ENCODE assay signal across 30 cellular contexts in the genomic region with DNA sequence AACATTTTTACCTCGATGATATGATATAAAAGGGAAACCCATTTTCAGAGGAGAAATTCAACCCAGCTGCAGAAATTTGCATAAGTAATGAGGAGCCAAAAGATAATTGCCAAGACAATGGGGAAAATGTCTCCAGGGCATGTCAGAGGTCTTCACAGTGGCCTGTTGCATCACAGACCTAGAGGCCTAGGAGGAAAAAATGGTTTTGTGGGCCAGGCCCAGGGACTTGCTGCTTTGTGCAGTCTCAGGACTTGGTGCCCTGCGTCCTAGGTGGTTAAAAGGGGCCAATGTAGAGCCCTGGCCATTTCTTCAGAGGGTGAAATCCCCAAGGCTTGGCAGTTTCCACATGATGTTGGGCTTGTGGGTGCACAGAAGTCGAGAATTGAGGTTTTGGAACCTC.
DNase-seq lines count a peak whose midpoint lies in the region; ATAC-seq, FAIRE-seq and TF ChIP-seq lines count a peak whose summit lies in the region.
"Had no signal": no experiment of that assay in that cellular context is flagged by ENCODE, and none has a peak within 500 bp of the region (broad histone marks: within the 10 kb centered on the region; RNA-seq: fewer than 3 reads in every experiment).

No MANE protein-coding gene starts in this region.

- H3K36me3 ChIP-seq in HEK293 (ENCODE audit: control insufficient read depth in 2 of 2, insufficient read depth in 1 of 2, low read length in 2 of 2): no peaks in the 10 kb centered on the region; a peak in 1 of 3 replicates
- H3K36me3 ChIP-seq: BE2C; BLaER1; BLaER1 treated with 17β-estradiol and CSF1 and Interleukin-3, amounts not matched to agents 10 nM and 100 nM had no signal

- ATAC-seq in A549 (no peak), SK-N-SH treated with all-trans-retinoic acid at 6 μM for 48 hours (no peak)
- ATAC-seq: CD8-positive, alpha-beta T cell had no signal

- H3K4me2 ChIP-seq in A549: no peak overlapping the region
- H3K4me2 ChIP-seq: BLaER1; BLaER1 treated with 17β-estradiol and CSF1 and Interleukin-3, amounts not matched to agents 10 nM and 100 nM had no signal

- no peak for FAIRE-seq in A549 (lab: Jason Lieb, UNC)
- FAIRE-seq: A204.1, D721Med had no signal

- POLR2A ChIA-PET in A549 (lab: Yijun Ruan, JAX): no interaction called here
- POLR2A ChIA-PET in HEK293 (lab: Yijun Ruan, JAX): no interaction called here

- H3K9me3 ChIP-seq in A549 (no peaks in the 10 kb centered on the region), HEK293 (ENCODE audit: control insufficient read depth, insufficient read depth, low read depth, low read length) (peaks cover 2% of the 10 kb centered on the region; the same call in 1 of the 2 replicates)
- H3K9me3 ChIP-seq: BE2C, Caco-2 had no signal

- H3K4me3 ChIP-seq in A549: no peak overlapping the region
- no peak overlapping the region for H3K4me3 ChIP-seq in HEK293 (ENCODE audit: low read depth, low read length)
- H3K4me3 ChIP-seq: BLaER1; BLaER1 treated with 17β-estradiol and CSF1 and Interleukin-3, amounts not matched to agents 10 nM and 100 nM had no signal

- 0% methylated on average over 1 of the region's 3 CpGs for WGBS in A549 (ENCODE audit: missing lambda C conversion rate)

- DNase-seq in A549 (ENCODE audit: low read depth in 1 of 2, low spot score in 1 of 2): no peak
- no peak for DNase-seq in stimulated activated CD4-positive, alpha-beta T cell treated with anti-CD3 and anti-CD28 coated beads, Interleukin-4, amount 100 ng/mL, for 1 hour
- DNase-seq: 8988T; ACHN; AML-193; BE2C; C1 segment of cervical spinal cord; Caco-2; Calu3; CD4-positive, alpha-beta memory T cell; CD4-positive, alpha-beta T cell; CD4-positive, CD25-positive, alpha-beta regulatory T cell; CD8-positive, alpha-beta memory T cell; CD8-positive, alpha-beta T cell; COR-L47; DMS 273 treated with DMSO at 0.1 percent for 48 hours; DMS153; DMS53; DMS79; DMS79 treated with DMSO at 0.1 percent for 48 hours; DND-41; EL had no signal

- no peak for TF ChIP-seq POLR2A in A549 (IDR thresholded peaks at IDR 0.05; ENCODE audit: low read length)

- H3K27ac ChIP-seq in A549: no peak overlapping the region
- no peak overlapping the region for H3K27ac ChIP-seq in HEK293 (ENCODE audit: extremely low read depth, low read depth, low read length)
- H3K27ac ChIP-seq: 22Rv1; BLaER1; BLaER1 treated with 17β-estradiol and CSF1 and Interleukin-3, amounts not matched to agents 10 nM and 100 nM; C4-2B had no signal

- TF ChIP-seq CTCF in A549 (IDR thresholded peaks at IDR 0.05) (no peak), HEK293 (tag by site-specific recombination; IDR thresholded peaks at IDR 0.05) (no peak)

- no peaks in the 10 kb centered on the region for H3K4me1 ChIP-seq in A549
- no peaks in the 10 kb centered on the region for H3K4me1 ChIP-seq in HEK293 (ENCODE audit: control insufficient read depth, insufficient read depth, low read length)
- H3K4me1 ChIP-seq: BE2C; BLaER1; BLaER1 treated with 17β-estradiol and CSF1 and Interleukin-3, amounts not matched to agents 10 nM and 100 nM; Caco-2 had no signal

- no peak for TF ChIP-seq RAD21 in A549 (conservative IDR thresholded peaks at IDR 0.05 in 1 of 2, IDR thresholded peaks at IDR 0.05 in 1 of 2)

- CTCF ChIA-PET in A549 (lab: Yijun Ruan, JAX): no interaction called here
- CTCF ChIA-PET in HEK293 (lab: Yijun Ruan, JAX): no interaction called here

- no peak for TF ChIP-seq EP300 in A549 (IDR thresholded peaks at IDR 0.05)

TF ChIP-seq in A549, 52 proteins besides CTCF, POLR2A, EP300 and RAD21:
- no peak for TF ChIP-seq CHD2 (IDR thresholded peaks at IDR 0.05; ENCODE audit: low read length, partially characterized antibody)
- peak; percentile 19 for TF ChIP-seq ZFP36 (IDR thresholded peaks at IDR 0.05; ENCODE audit: borderline replicate concordance, partially characterized antibody)

TF ChIP-seq in HEK293, 187 proteins besides CTCF, POLR2A, EP300 and RAD21:
- TF ChIP-seq ZNF585B (tag by site-specific recombination; IDR thresholded peaks at IDR 0.05): peak; percentile 90
- peak; percentile 86 for TF ChIP-seq SETDB1 (IDR thresholded peaks at IDR 0.05; ENCODE audit: insufficient read length, low read length)
- no peak for TF ChIP-seq ZNF521 (tag by site-specific recombination; IDR thresholded peaks at IDR 0.05)

TF ChIP-seq in SK-N-SH treated with all-trans-retinoic acid at 6 μM for 48 hours, 23 proteins besides CTCF, POLR2A, EP300 and RAD21:
- TF ChIP-seq, protein P1, sequence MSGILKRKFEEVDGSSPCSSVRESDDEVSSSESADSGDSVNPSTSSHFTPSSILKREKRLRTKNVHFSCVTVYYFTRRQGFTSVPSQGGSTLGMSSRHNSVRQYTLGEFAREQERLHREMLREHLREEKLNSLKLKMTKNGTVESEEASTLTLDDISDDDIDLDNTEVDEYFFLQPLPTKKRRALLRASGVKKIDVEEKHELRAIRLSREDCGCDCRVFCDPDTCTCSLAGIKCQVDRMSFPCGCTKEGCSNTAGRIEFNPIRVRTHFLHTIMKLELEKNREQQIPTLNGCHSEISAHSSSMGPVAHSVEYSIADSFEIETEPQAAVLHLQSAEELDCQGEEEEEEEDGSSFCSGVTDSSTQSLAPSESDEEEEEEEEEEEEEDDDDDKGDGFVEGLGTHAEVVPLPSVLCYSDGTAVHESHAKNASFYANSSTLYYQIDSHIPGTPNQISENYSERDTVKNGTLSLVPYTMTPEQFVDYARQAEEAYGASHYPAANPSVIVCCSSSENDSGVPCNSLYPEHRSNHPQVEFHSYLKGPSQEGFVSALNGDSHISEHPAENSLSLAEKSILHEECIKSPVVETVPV (CRISPR knock-in tag; IDR thresholded peaks at IDR 0.05): no peak
- TF ChIP-seq ARNTL (CRISPR knock-in tag; IDR thresholded peaks at IDR 0.05; ENCODE audit: borderline replicate concordance, low read depth) (no peak), BACH2 (CRISPR knock-in tag; IDR thresholded peaks at IDR 0.05; ENCODE audit: borderline replicate concordance) (no peak), PATZ1 (CRISPR knock-in tag; IDR thresholded peaks at IDR 0.05; ENCODE audit: borderline replicate concordance) (no peak), ZC3H10 (CRISPR knock-in tag; IDR thresholded peaks at IDR 0.05) (no peak), ISL1 (CRISPR knock-in tag; IDR thresholded peaks at IDR 0.05) (no peak), ZFP30 (CRISPR knock-in tag; IDR thresholded peaks at IDR 0.05) (no peak), GLIS3 (CRISPR knock-in tag; IDR thresholded peaks at IDR 0.05) (no peak), ESRRG (CRISPR knock-in tag; IDR thresholded peaks at IDR 0.05) (no peak), ZNF70 (CRISPR knock-in tag; IDR thresholded peaks at IDR 0.05) (no peak), CSDC2 (CRISPR knock-in tag; IDR thresholded peaks at IDR 0.05) (no peak), POU6F1 (CRISPR knock-in tag; IDR thresholded peaks at IDR 0.05; ENCODE audit: borderline replicate concordance, low read depth) (no peak), ZNF565 (CRISPR knock-in tag; conservative IDR thresholded peaks at IDR 0.05; ENCODE audit: low read depth) (no peak), RARB (CRISPR knock-in tag; IDR thresholded peaks at IDR 0.05) (no peak), OSR1 (CRISPR knock-in tag; IDR thresholded peaks at IDR 0.05) (no peak)
TF ChIP-seq in SK-N-SH treated with all-trans-retinoic acid at 6 μM for 48 hours: peak in this region for 0.
